In the genomic region with DNA sequence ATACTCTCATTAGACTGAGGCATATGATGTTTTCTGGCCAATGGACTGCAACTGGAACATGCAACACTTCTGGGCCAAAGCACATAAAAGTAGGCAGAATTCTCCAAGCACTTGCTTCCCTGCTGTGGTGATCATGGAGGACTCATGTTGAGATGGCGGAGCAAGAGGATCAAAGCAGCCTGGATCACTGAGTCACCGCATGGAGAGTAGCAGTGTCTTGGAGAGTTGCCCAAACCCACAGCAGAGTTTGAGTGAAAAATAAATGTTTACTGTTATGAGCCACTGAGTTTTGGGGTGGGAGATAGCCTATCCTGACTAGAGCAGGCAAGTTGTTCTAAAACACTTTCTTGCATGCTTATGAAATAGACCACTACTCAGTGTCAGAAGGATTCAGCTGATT, we compare ENCODE assay signal across 18 cellular contexts.
DNase-seq lines count a peak whose midpoint lies in the region; ATAC-seq and TF ChIP-seq lines count a peak whose summit lies in the region.
"Had no signal": no experiment of that assay in that cellular context is flagged by ENCODE, and none has a peak within 500 bp of the region (broad histone marks: within the 10 kb centered on the region; RNA-seq: fewer than 3 reads in every experiment).

No MANE protein-coding gene starts in this region.

- TF ChIP-seq CTCF in IMR-90 (conservative IDR thresholded peaks at IDR 0.05; ENCODE audit: low read depth, low read length) (no peak), choroid plexus epithelial cell (conservative IDR thresholded peaks at IDR 0.05; ENCODE audit: low read depth, low read length) (no peak), neural progenitor cell (IDR thresholded peaks at IDR 0.05) (no peak), Calu3 (IDR thresholded peaks at IDR 0.05; ENCODE audit: unreplicated experiment) (no peak)

- POLR2A ChIA-PET in IMR-90 (lab: Charles Lee; ENCODE audit: unreplicated experiment) (no interaction called here), T-cell (lab: Charles Lee) (no interaction called here)

- no peak overlapping the region for H4K91ac ChIP-seq in IMR-90 (ENCODE audit: insufficient read depth, low read depth, low read length)

- H2BK20ac ChIP-seq in IMR-90 (ENCODE audit: low read depth, low read length) = no peak overlapping the region

- H2AFZ ChIP-seq in IMR-90 (replicated peaks; ENCODE audit: low read length, poor library complexity) (no peak overlapping the region), neural progenitor cell (replicated peaks) (no peak overlapping the region)

- peaks cover 12% of the 10 kb centered on the region for H3F3A ChIP-seq in neural progenitor cell (ENCODE audit: low read depth)

- H3K36me3 Mint-ChIP-seq in neural progenitor cell (peaks cover 2% of the 10 kb centered on the region), Calu3 (ENCODE audit: insufficient read depth, unreplicated experiment) (no peaks in the 10 kb centered on the region), T-cell (no peaks in the 10 kb centered on the region)

- H4K20me1 ChIP-seq in IMR-90 (ENCODE audit: insufficient read depth, low read length) (no peaks in the 10 kb centered on the region), neural progenitor cell (ENCODE audit: low read depth) (no peaks in the 10 kb centered on the region)

- H3K27me3 ChIP-seq in IMR-90 (ENCODE audit: control insufficient read depth, insufficient read depth, low read length) (no peaks in the 10 kb centered on the region), neural progenitor cell (no peaks in the 10 kb centered on the region)

- no peak overlapping the region for H3K14ac ChIP-seq in IMR-90 (replicated peaks; ENCODE audit: low read depth, low read length)

- H4K8ac ChIP-seq in IMR-90 (ENCODE audit: low read depth in 2 of 2, low read length in 2 of 2) = no peak overlapping the region

- no peak overlapping the region for H2AK9ac ChIP-seq in IMR-90 (replicated peaks; ENCODE audit: low read depth, low read length, poor library complexity)

- in situ Hi-C loops in IMR-90 (cut with MboI; ENCODE audit: low sequenced_read_pairs) = no loop called here

- intact Hi-C loops in IMR-90 (cut with micrococcal nuclease) (no loop called here), Calu3 (cut with micrococcal nuclease; ENCODE audit: unreplicated experiment) (no loop called here)

- H2BK15ac ChIP-seq in IMR-90 (ENCODE audit: low read depth, low read length) = no peak overlapping the region

- H3K27me3 Mint-ChIP-seq in neural progenitor cell (ENCODE audit: insufficient read depth, low read depth) (peaks cover 5% of the 10 kb centered on the region), Calu3 (ENCODE audit: unreplicated experiment) (peaks cover 30% of the 10 kb centered on the region), T-cell (no peaks in the 10 kb centered on the region)

- peak; percentile 55 for DNase-seq in IMR-90
- peak; percentile 4 for DNase-seq in RKO (ENCODE audit: low spot score)
- peak; percentile 6 for DNase-seq in choroid plexus epithelial cell (ENCODE audit: low read depth)
- no peak for DNase-seq in neural progenitor cell (ENCODE audit: low spot score)
- no peak for DNase-seq in NCI-H2171 treated with DMSO at 0.1 percent for 48 hours (lab: John Stamatoyannopoulos, UW)
- DNase-seq in Calu3 = no peak
- no peak for DNase-seq in T-cell
- DNase-seq: Caco-2, DND-41, GF-D8, GOT3, KG1, NCI-H1092 treated with DMSO at 0.1 percent for 48 hours, NCI-H2081 treated with DMSO at 0.1 percent for 48 hours, NCI-H226, NCI-H526 treated with DMSO at 0.1 percent for 48 hours, RPMI8226 had no signal

- H3K4me3 ChIP-seq in IMR-90 (ENCODE audit: insufficient read depth, low read depth, low read length) = no peak overlapping the region
- H3K4me3 ChIP-seq in choroid plexus epithelial cell (ENCODE audit: low read depth, low read length) = no peak overlapping the region
- no peak overlapping the region for H3K4me3 ChIP-seq in neural progenitor cell

- H3K36me3 ChIP-seq in IMR-90 (ENCODE audit: control insufficient read depth, insufficient read depth, low read length) (no peaks in the 10 kb centered on the region), neural progenitor cell (no peaks in the 10 kb centered on the region)

- H3K4me2 ChIP-seq in IMR-90 (ENCODE audit: low read depth, low read length) = no peak overlapping the region
- no peak overlapping the region for H3K4me2 ChIP-seq in neural progenitor cell

- H3K4me1 ChIP-seq in IMR-90 (ENCODE audit: control insufficient read depth, insufficient read depth, low read length) (peaks cover 11% of the 10 kb centered on the region), neural progenitor cell (peaks cover 13% of the 10 kb centered on the region)
- H3K4me1 ChIP-seq: Caco-2 had no signal

- no peaks in the 10 kb centered on the region for H3K9me1 ChIP-seq in IMR-90 (ENCODE audit: insufficient read depth, low read length)

- BruUV-seq in IMR-90 (replicated peaks; lab: Mats Ljungman, UMichigan) (no TSS peak), Calu3 (replicated peaks; lab: Mats Ljungman, UMichigan) (no TSS peak)

- dilution Hi-C loops in IMR-90 (cut with HindIII; ENCODE audit: low sequenced_read_pairs, unreplicated experiment) = no loop called here

- peaks cover 10% of the 10 kb centered on the region for H3K9me3 Mint-ChIP-seq in neural progenitor cell
- H3K9me3 Mint-ChIP-seq in Calu3 (ENCODE audit: low read depth, unreplicated experiment) = no peaks in the 10 kb centered on the region
- H3K9me3 Mint-ChIP-seq in T-cell = peaks cover 0 to 10% (median 0%) of the 10 kb centered on the region in 3 donors

- no peak overlapping the region for H3K23ac ChIP-seq in IMR-90 (ENCODE audit: low read depth, low read length)

- no peaks in the 10 kb centered on the region for H3K79me1 ChIP-seq in IMR-90 (ENCODE audit: low read depth in 1 of 2, low read length in 2 of 2)

- H3K9ac ChIP-seq in IMR-90 (ENCODE audit: low read depth, low read length) = no peak overlapping the region
- H3K9ac ChIP-seq in neural progenitor cell = no peak overlapping the region

- no peak overlapping the region for H2BK5ac ChIP-seq in IMR-90 (ENCODE audit: low read depth, low read length, poor library complexity, severe bottlenecking)

- no peak for ATAC-seq in IMR-90 (ENCODE audit: low read depth)
- no peak for ATAC-seq in GM21717 (IDR thresholded peaks at IDR 0.05; ENCODE audit: unreplicated experiment)
- no peak for ATAC-seq in T-cell (replicated peaks in 1 of 4)

- H3K4me3 Mint-ChIP-seq in neural progenitor cell (no peak overlapping the region), Calu3 (ENCODE audit: low read depth, unreplicated experiment) (no peak overlapping the region), T-cell (no peak overlapping the region)

- no peak overlapping the region for H2BK120ac ChIP-seq in IMR-90 (ENCODE audit: low read depth, low read length)

- H3K4me1 Mint-ChIP-seq in neural progenitor cell (peaks cover 37% of the 10 kb centered on the region), Calu3 (ENCODE audit: low read depth, unreplicated experiment) (no peaks in the 10 kb centered on the region), T-cell (no peaks in the 10 kb centered on the region)

- H3K27ac ChIP-seq in IMR-90 (ENCODE audit: insufficient read depth, low read length) (no peak overlapping the region), neural progenitor cell (no peak overlapping the region)

- H3K18ac ChIP-seq in IMR-90 (ENCODE audit: low read depth, low read length) = no peak overlapping the region

- H4K5ac ChIP-seq in IMR-90 (ENCODE audit: low read depth, low read length) = no peak overlapping the region

- WGBS in IMR-90 (ENCODE audit: extremely low coverage in 2 of 2, insufficient read length in 1 of 2), 2 experiments = 62% methylated on average over 2 of the region's 2 CpGs; no CpG with 5 or more reads in 1 of the 2 experiments

- no peak overlapping the region for H3K4ac ChIP-seq in IMR-90 (ENCODE audit: low read depth, low read length)

- no peak for TF ChIP-seq RAD21 in IMR-90 (IDR thresholded peaks at IDR 0.05; ENCODE audit: low read length)

- H2AK5ac ChIP-seq in IMR-90 (ENCODE audit: low read depth, low read length) = no peak overlapping the region

- no peaks in the 10 kb centered on the region for H3K79me2 ChIP-seq in neural progenitor cell (ENCODE audit: low read depth)

- TF ChIP-seq POLR2A in IMR-90 (IDR thresholded peaks at IDR 0.05; ENCODE audit: low read depth, low read length) = no peak

- no peak overlapping the region for H3K56ac ChIP-seq in IMR-90 (ENCODE audit: extremely low read depth, insufficient read depth, low read length)

- H3K9me3 ChIP-seq in IMR-90 (ENCODE audit: control insufficient read depth, insufficient read depth, low read length) (peaks cover 2% of the 10 kb centered on the region; the same call in 1 of the 2 replicates), neural progenitor cell (ENCODE audit: low read depth) (no peaks in the 10 kb centered on the region)
- H3K9me3 ChIP-seq: Caco-2 had no signal

- CTCF ChIA-PET in IMR-90 (lab: Yijun Ruan, JAX) (no interaction called here), Calu3 (lab: Charles Lee) (no interaction called here), T-cell (lab: Charles Lee) (no interaction called here)

- H3K27ac Mint-ChIP-seq in neural progenitor cell (peak overlapping the region; percentile 72), Calu3 (ENCODE audit: unreplicated experiment) (no peak overlapping the region), T-cell (no peak overlapping the region)

TF ChIP-seq in IMR-90, 13 proteins besides CTCF, POLR2A, EP300 and RAD21 (continues in another document):
- TF ChIP-seq MXI1 (IDR thresholded peaks at IDR 0.05; ENCODE audit: borderline replicate concordance, low read depth, low read length) (no peak), CHD1 (IDR thresholded peaks at IDR 0.05; ENCODE audit: low read depth, low read length) (no peak), MAZ (IDR thresholded peaks at IDR 0.05; ENCODE audit: borderline replicate concordance, low read depth, low read length) (no peak), RFX5 (IDR thresholded peaks at IDR 0.05; ENCODE audit: low read depth, low read length) (no peak), USF2 (IDR thresholded peaks at IDR 0.05; ENCODE audit: low read depth, low read length) (no peak), MAFK (IDR thresholded peaks at IDR 0.05; ENCODE audit: low read depth, low read length) (no peak), FOS (IDR thresholded peaks at IDR 0.05; ENCODE audit: low read depth, low read length) (no peak), SMC3 (IDR thresholded peaks at IDR 0.05; ENCODE audit: low read depth, low read length) (no peak), BHLHE40 (IDR thresholded peaks at IDR 0.05; ENCODE audit: low read depth, low read length) (no peak), RCOR1 (IDR thresholded peaks at IDR 0.05; ENCODE audit: insufficient replicate concordance, low read length) (no peak), NFE2L2 (IDR thresholded peaks at IDR 0.05; ENCODE audit: low read depth, low read length) (no peak)

Comparison
In these comparisons a context has a peak if more than half of its experiments do, and no peak if none do; other contexts are left out.
1. DNase-seq: peak in IMR-90 (single experiment), RKO (single experiment) and choroid plexus epithelial cell (single experiment); none in neural progenitor cell (single experiment), NCI-H2171 treated with DMSO at 0.1 percent for 48 hours (single experiment), Calu3 (single experiment) and T-cell (0 of 34).